9 cellular contexts compared by ENCODE assay signal in genomic region chr7:28376634-28377033, GRCh38.
"Had no signal": no experiment of that assay in that cellular context is flagged by ENCODE, and none has a peak within 500 bp of the region (broad histone marks: within the 10 kb centered on the region; RNA-seq: fewer than 3 reads in every experiment).

No MANE protein-coding gene starts in this region.

- H3K27ac Mint-ChIP-seq: HFFc6, IgD-negative memory B cell had no signal

- DNase-seq: GM23248, GOT3, H7, HFFc6 had no signal

- H3K4me3 ChIP-seq: GM23248, HAP-1 had no signal

- H2AFZ ChIP-seq: GM23248 had no signal

- H3K9me3 ChIP-seq: HAP-1 had no signal

- ATAC-seq: HCT116, HepG2 had no signal

- H3K27ac ChIP-seq: GM23248, HL-60 had no signal

- H3K4me1 ChIP-seq: HAP-1 had no signal

- H3K4me3 Mint-ChIP-seq: HFFc6, IgD-negative memory B cell had no signal

- H3K36me3 ChIP-seq: HAP-1 had no signal

- H3K9me3 Mint-ChIP-seq: HFFc6, IgD-negative memory B cell had no signal

- H3K36me3 Mint-ChIP-seq: IgD-negative memory B cell had no signal

- H3K9ac ChIP-seq: GM23248 had no signal
